8 cellular contexts compared by ENCODE assay signal in the genomic region with DNA sequence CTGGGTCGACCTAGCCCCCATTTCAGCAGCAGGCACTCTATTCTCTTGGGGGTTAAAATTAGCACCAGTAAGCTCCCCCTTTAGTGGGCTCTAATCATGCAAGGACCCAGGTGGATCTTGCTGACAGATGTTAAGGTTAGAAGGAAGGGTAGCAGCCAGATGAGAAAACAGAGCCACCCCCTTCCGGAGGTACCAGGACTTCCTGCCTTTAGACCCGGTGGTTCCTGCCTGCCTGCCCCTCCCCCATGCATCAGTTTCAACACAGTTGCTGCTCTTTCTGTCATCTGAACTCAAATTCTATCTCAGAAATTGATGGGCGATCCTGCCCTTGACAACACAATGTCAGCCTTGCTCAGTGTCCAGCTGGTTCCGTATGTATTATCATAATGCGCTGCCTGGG.
DNase-seq lines count a peak whose midpoint lies in the region; ATAC-seq and TF ChIP-seq lines count a peak whose summit lies in the region.

No MANE protein-coding gene starts in this region.

- peaks cover 8 to 10% of the 10 kb centered on the region in 2 donors for H3K4me1 Mint-ChIP-seq in natural killer cell

- intact Hi-C loops in natural killer cell (cut with micrococcal nuclease) (no loop called here), vagina (cut with DNase I) (no loop called here)

- peaks cover 7% of the 10 kb centered on the region for H3K36me3 Mint-ChIP-seq in natural killer cell

- peak; percentile 71 for DNase-seq in activated CD8-positive, alpha-beta memory T cell treated with anti-CD3 and anti-CD28 coated beads for 24 hours
- DNase-seq in natural killer cell: no peak
- no peak for DNase-seq in NCI-H446 (lab: John Stamatoyannopoulos, UW)
- no peak for DNase-seq in vagina (ENCODE audit: extremely low spot score in 2 of 2)
- DNase-seq in GOT3 (lab: John Stamatoyannopoulos, UW): no peak
- no peak for DNase-seq in substantia nigra (lab: John Stamatoyannopoulos, UW)

- no peak for TF ChIP-seq POLR2A in vagina (IDR thresholded peaks at IDR 0.05)

- H3K27me3 Mint-ChIP-seq in natural killer cell (ENCODE audit: low read depth in 2 of 2): peaks cover 11 to 34% of the 10 kb centered on the region in 2 donors

- H3K4me3 Mint-ChIP-seq in natural killer cell: peak overlapping the region; percentile 54

- TF ChIP-seq CTCF in natural killer cell (IDR thresholded peaks at IDR 0.05): no peak
- TF ChIP-seq CTCF in vagina (IDR thresholded peaks at IDR 0.05): no peak

- no peaks in the 10 kb centered on the region for H3K9me3 ChIP-seq in vagina

- no peaks in the 10 kb centered on the region for H3K36me3 ChIP-seq in vagina

- no peak overlapping the region for H3K27ac Mint-ChIP-seq in natural killer cell

- H3K27ac ChIP-seq in vagina (no peak overlapping the region), substantia nigra (ENCODE audit: low read depth, low read length, poor library complexity, severe bottlenecking) (no peak overlapping the region)

- ATAC-seq in GM19395 (IDR thresholded peaks at IDR 0.05; ENCODE audit: unreplicated experiment) (peak; percentile 76), HG03175 (IDR thresholded peaks at IDR 0.05; ENCODE audit: unreplicated experiment) (peak; percentile 75), natural killer cell (peak; percentile 37 to 69 (median 46))

- H3K4me3 ChIP-seq in vagina: no peak overlapping the region

- peaks cover 0 to 1% of the 10 kb centered on the region in 2 donors for H3K9me3 Mint-ChIP-seq in natural killer cell

- peaks cover 17% of the 10 kb centered on the region for H3K4me1 ChIP-seq in vagina

- H3K27me3 ChIP-seq in vagina: no peaks in the 10 kb centered on the region
